Comparison of ENCODE assay signal across 8 cellular contexts in genomic region chr5:52798952-52799351, GRCh38. TPM values are rescaled to one million over a fixed set of nuclear protein-coding genes. Genes with fewer than 3 reads are reported as not detected.
DNase-seq lines count a peak whose midpoint lies in the region; ATAC-seq and TF ChIP-seq lines count a peak whose summit lies in the region.

No MANE protein-coding gene starts in this region.

- H3K4me2 ChIP-seq in PC-9: peak overlapping the region; percentile 87

- intact Hi-C loops in PC-9 (cut with micrococcal nuclease; ENCODE audit: unreplicated experiment): loop anchor here (1.0 kb wide), 2 partner anchors 11 to 12 kb away; no protein-coding TSS in a partner anchor

- CTCF ChIA-PET in PC-9 (lab: Charles Lee): interaction anchor here (1.5 kb wide), 1 partner anchor 117 kb away, joined by 8 read pairs; no protein-coding TSS in a partner anchor

- H3K4me3 ChIP-seq in GM06990 (replicated peaks; ENCODE audit: low read depth, low read length): peak overlapping the region; percentile 79
- H3K4me3 ChIP-seq in PC-9: peak overlapping the region; percentile 68
- peak overlapping the region; percentile 82 for H3K4me3 ChIP-seq in epithelial cell of proximal tubule (ENCODE audit: low read depth, low read length)

- H3K27me3 ChIP-seq in GM06990 (replicated peaks; ENCODE audit: control insufficient read depth, insufficient read depth, low read length) (no peaks in the 10 kb centered on the region), PC-9 (ENCODE audit: insufficient read depth, low read depth) (no peaks in the 10 kb centered on the region)

- peak overlapping the region; percentile 99; the same call in 1 of the 2 replicates for H3K27ac ChIP-seq in PC-9

- H3K4me1 ChIP-seq in PC-9 (replicated peaks; ENCODE audit: insufficient read depth): peaks cover 30% of the 10 kb centered on the region

- peak overlapping the region; percentile 96 for H2AFZ ChIP-seq in PC-9

- H3F3A ChIP-seq in PC-9 (ENCODE audit: insufficient read depth, low read depth): peaks cover 13% of the 10 kb centered on the region; the same call in 1 of the 2 replicates

- H3K79me2 ChIP-seq in PC-9 (ENCODE audit: low read depth): peaks cover 62% of the 10 kb centered on the region

- no peaks in the 10 kb centered on the region for H3K9me3 ChIP-seq in PC-9 (ENCODE audit: insufficient read depth, low read depth)

- BruUV-seq in PC-9 (replicated peaks; lab: Mats Ljungman, UMichigan): no TSS peak

- H3K36me3 ChIP-seq in GM06990 (ENCODE audit: control insufficient read depth, insufficient read depth, low read length): no peaks in the 10 kb centered on the region; the same call in 1 of the 2 replicates
- peaks cover 31% of the 10 kb centered on the region for H3K36me3 ChIP-seq in PC-9 (ENCODE audit: low read depth)

- ATAC-seq in HG03460 (IDR thresholded peaks at IDR 0.05; ENCODE audit: unreplicated experiment): no peak

- DNase-seq in GM06990 (ENCODE audit: extremely low read depth, insufficient read length): no peak
- DNase-seq in PC-9: no peak
- DNase-seq in epithelial cell of proximal tubule (ENCODE audit: low read depth): no peak
- DNase-seq in pons (ENCODE audit: low spot score): peak; percentile 37
- no peak for DNase-seq in GF-D8 (lab: John Stamatoyannopoulos, UW)
- no peak for DNase-seq in LoVo (ENCODE audit: low spot score)
- DNase-seq in stimulated activated CD4-positive, alpha-beta T cell treated with anti-CD3 and anti-CD28 coated beads, Interleukin-4, amount 100 ng/mL, for 24 hours: no peak

- POLR2A ChIA-PET in PC-9 (lab: Charles Lee; ENCODE audit: unreplicated experiment): interaction anchor here (0.6 kb wide), 1 partner anchor 604 kb away, joined by 4 read pairs; no protein-coding TSS in a partner anchor

- H4K20me1 ChIP-seq in PC-9 (ENCODE audit: insufficient read depth): peaks cover 27% of the 10 kb centered on the region

- TF ChIP-seq CTCF in GM06990 (IDR thresholded peaks at IDR 0.05; ENCODE audit: insufficient read depth, low read length, poor library complexity, severe bottlenecking) (no peak), PC-9 (conservative IDR thresholded peaks at IDR 0.05) (no peak), epithelial cell of proximal tubule (conservative IDR thresholded peaks at IDR 0.05; ENCODE audit: low read depth, low read length) (no peak)

- H3K9me2 ChIP-seq in PC-9 (ENCODE audit: insufficient read depth): no peaks in the 10 kb centered on the region

RNA-seq across cellular contexts. Expression of gene ITGA1, which starts 11.2 kb away (rescaled TPM):
- 3.0 and 4.0 TPM in 2 replicates for total RNA-seq in PC-9 (2021)
- total RNA-seq in epithelial cell of proximal tubule: 2.2 and 3.2 TPM in 2 replicates

RNA-seq across cellular contexts. Expression of gene PELO, which starts 11.2 kb away (rescaled TPM):
- total RNA-seq in PC-9 (2021) (19.8 and 21.5 TPM in 2 replicates), epithelial cell of proximal tubule (10.6 and 17.7 TPM in 2 replicates)
